Comparison of ENCODE assay signal across 14 cellular contexts in genomic region chr17:67443931-67444597, GRCh38.
DNase-seq lines count a peak whose midpoint lies in the region; ATAC-seq, FAIRE-seq and TF ChIP-seq lines count a peak whose summit lies in the region.
"Had no signal": no experiment of that assay in that cellular context is flagged by ENCODE, and none has a peak within 500 bp of the region (broad histone marks: within the 10 kb centered on the region; RNA-seq: fewer than 3 reads in every experiment).

No MANE protein-coding gene starts in this region.

- DNase-seq in stimulated activated naive CD8-positive, alpha-beta T cell treated with anti-CD3 and anti-CD28 coated beads, Interleukin-15, Interleukin-2, amounts not matched to agents 100 U/mL and 50 U/mL, for 24 hours: no peak
- DNase-seq in effector memory CD8-positive, alpha-beta T cell: no peak
- DNase-seq in lower lobe of right lung (no peak), NCI-H1930 (lab: John Stamatoyannopoulos, UW) (no peak), NCI-H2196 (lab: John Stamatoyannopoulos, UW; ENCODE audit: unreplicated experiment) (no peak), iPS-NIHi11 (ENCODE audit: low spot score) (no peak), GM12891 (ENCODE audit: insufficient read length, low spot score) (no peak)
- DNase-seq: H7; NCI-H1694 treated with DMSO at 0.1 percent for 48 hours; stimulated activated CD4-positive, alpha-beta T cell treated with anti-CD3 and anti-CD28 coated beads, Interleukin-15, amount 100 ng/mL, for 24 hours had no signal

- no peak overlapping the region for H3K4me3 ChIP-seq in lower lobe of right lung
- H3K4me3 ChIP-seq: SJSA1, suprapubic skin had no signal

- H3K4me1 Mint-ChIP-seq in stimulated activated naive CD8-positive, alpha-beta T cell treated with anti-CD3 and anti-CD28 coated beads, Interleukin-15, Interleukin-2, amounts not matched to agents 100 ng/mL and 50 ng/mL, for 24 hours (ENCODE audit: low read depth): peaks cover 83% of the 10 kb centered on the region
- H3K4me1 Mint-ChIP-seq in effector memory CD8-positive, alpha-beta T cell (ENCODE audit: low read depth in 2 of 2): peaks cover 47 to 61% of the 10 kb centered on the region in 2 donors

- TF ChIP-seq POLR2A in GM12891 (IDR thresholded peaks at IDR 0.05; ENCODE audit: low read depth, low read length): no peak

- TF ChIP-seq CTCF in lower lobe of right lung (IDR thresholded peaks at IDR 0.05): no peak

- H3K27ac Mint-ChIP-seq in stimulated activated naive CD8-positive, alpha-beta T cell treated with anti-CD3 and anti-CD28 coated beads, Interleukin-15, Interleukin-2, amounts not matched to agents 100 ng/mL and 50 ng/mL, for 24 hours: peak overlapping the region; percentile 46
- peak overlapping the region; percentile 94 to 99 for H3K27ac Mint-ChIP-seq in effector memory CD8-positive, alpha-beta T cell
- H3K27ac Mint-ChIP-seq: memory B cell had no signal

- H3K9me3 Mint-ChIP-seq in stimulated activated naive CD8-positive, alpha-beta T cell treated with anti-CD3 and anti-CD28 coated beads, Interleukin-15, Interleukin-2, amounts not matched to agents 100 ng/mL and 50 ng/mL, for 24 hours: no peaks in the 10 kb centered on the region
- H3K9me3 Mint-ChIP-seq in effector memory CD8-positive, alpha-beta T cell: no peaks in the 10 kb centered on the region
- H3K9me3 Mint-ChIP-seq: memory B cell had no signal

- H3K36me3 ChIP-seq in lower lobe of right lung: no peaks in the 10 kb centered on the region
- H3K36me3 ChIP-seq: SJSA1, suprapubic skin had no signal

- H3K27me3 Mint-ChIP-seq in stimulated activated naive CD8-positive, alpha-beta T cell treated with anti-CD3 and anti-CD28 coated beads, Interleukin-15, Interleukin-2, amounts not matched to agents 100 ng/mL and 50 ng/mL, for 24 hours: no peaks in the 10 kb centered on the region
- H3K27me3 Mint-ChIP-seq in effector memory CD8-positive, alpha-beta T cell: no peaks in the 10 kb centered on the region
- H3K27me3 Mint-ChIP-seq: memory B cell had no signal

- no peaks in the 10 kb centered on the region for H3K36me3 Mint-ChIP-seq in stimulated activated naive CD8-positive, alpha-beta T cell treated with anti-CD3 and anti-CD28 coated beads, Interleukin-15, Interleukin-2, amounts not matched to agents 100 ng/mL and 50 ng/mL, for 24 hours (ENCODE audit: low read depth)
- peaks cover 9% of the 10 kb centered on the region for H3K36me3 Mint-ChIP-seq in effector memory CD8-positive, alpha-beta T cell (ENCODE audit: insufficient read depth)
- H3K36me3 Mint-ChIP-seq: memory B cell had no signal

- H3K9me3 ChIP-seq in lower lobe of right lung: no peaks in the 10 kb centered on the region
- H3K9me3 ChIP-seq: SJSA1, suprapubic skin had no signal

- no peak overlapping the region for H3K4me3 Mint-ChIP-seq in stimulated activated naive CD8-positive, alpha-beta T cell treated with anti-CD3 and anti-CD28 coated beads, Interleukin-15, Interleukin-2, amounts not matched to agents 100 ng/mL and 50 ng/mL, for 24 hours
- no peak overlapping the region for H3K4me3 Mint-ChIP-seq in effector memory CD8-positive, alpha-beta T cell
- H3K4me3 Mint-ChIP-seq: memory B cell had no signal

- FAIRE-seq in GM12891 (lab: Jason Lieb, UNC): no peak

- peaks cover 55% of the 10 kb centered on the region for H3K4me1 ChIP-seq in lower lobe of right lung

- no peaks in the 10 kb centered on the region for H3K27me3 ChIP-seq in lower lobe of right lung (ENCODE audit: low read depth)
- H3K27me3 ChIP-seq: SJSA1, suprapubic skin had no signal

- no peak for ATAC-seq in stimulated activated naive CD8-positive, alpha-beta T cell treated with anti-CD3 and anti-CD28 coated beads, Interleukin-15, Interleukin-2, amounts not matched to agents 100 U/mL and 50 U/mL, for 24 hours
- no peak for ATAC-seq in effector memory CD8-positive, alpha-beta T cell (replicated peaks)
- ATAC-seq in lower lobe of right lung: no peak

- intact Hi-C loops in lower lobe of right lung (cut with DNase I): no loop called here

- H3K27ac ChIP-seq in lower lobe of right lung: peak overlapping the region; percentile 58
- H3K27ac ChIP-seq: SJSA1, suprapubic skin had no signal

TF ChIP-seq in GM12891, 5 proteins besides CTCF, POLR2A, EP300 and RAD21:
- no peak for TF ChIP-seq POU2F2 (IDR thresholded peaks at IDR 0.05; ENCODE audit: low read depth, low read length)
- no peak for TF ChIP-seq SPI1 (IDR thresholded peaks at IDR 0.05; ENCODE audit: low read depth, low read length)
- no peak for TF ChIP-seq POLR2AphosphoS5 (IDR thresholded peaks at IDR 0.05; ENCODE audit: low read depth, low read length)
- no peak for TF ChIP-seq PAX5 (IDR thresholded peaks at IDR 0.05; ENCODE audit: insufficient read depth, low read length, severe bottlenecking)
- TF ChIP-seq TAF1 (IDR thresholded peaks at IDR 0.05; ENCODE audit: low read depth, low read length): no peak
TF ChIP-seq in GM12891: peak in this region for 0.
